ENCODE assay signal across 29 cellular contexts in genomic region chr12:75985566-75985965, GRCh38. TPM values are rescaled to one million over a fixed set of nuclear protein-coding genes. Genes with fewer than 3 reads are reported as not detected.
DNase-seq lines count a peak whose midpoint lies in the region; ATAC-seq and TF ChIP-seq lines count a peak whose summit lies in the region.
"Had no signal": no experiment of that assay in that cellular context is flagged by ENCODE, and none has a peak within 500 bp of the region (broad histone marks: within the 10 kb centered on the region; RNA-seq: fewer than 3 reads in every experiment).

No MANE protein-coding gene starts in this region.

- WGBS in GM23248 (ENCODE audit: low coverage in 1 of 2, low lambda C conversion rate in 2 of 2, missing lambda C conversion rate in 2 of 2), 2 experiments = 88 to 92% methylated on average over 5 of the region's 5 CpGs
- WGBS in body of pancreas, 2 donors = 21 to 36% methylated on average over 5 of the region's 5 CpGs

- H3K9me3 ChIP-seq in GM23248 (ENCODE audit: low read depth) (no peaks in the 10 kb centered on the region), OCI-LY7 (ENCODE audit: low read length) (no peaks in the 10 kb centered on the region), body of pancreas (no peaks in the 10 kb centered on the region)
- H3K9me3 ChIP-seq: ascending aorta had no signal

- intact Hi-C loops in OCI-LY7 (cut with micrococcal nuclease; ENCODE audit: unreplicated experiment) (no loop called here), body of pancreas (cut with DNase I) (no loop called here)

- H3K27me3 Mint-ChIP-seq in nephron (ENCODE audit: low read depth) (no peaks in the 10 kb centered on the region), osteocyte (ENCODE audit: unreplicated experiment) (no peaks in the 10 kb centered on the region)

- H3F3A ChIP-seq in GM23248 (ENCODE audit: insufficient read depth) = no peaks in the 10 kb centered on the region

- H3K79me2 ChIP-seq in GM23248 (ENCODE audit: insufficient read depth) (no peaks in the 10 kb centered on the region), OCI-LY7 (ENCODE audit: insufficient read depth, low read depth, low read length) (no peaks in the 10 kb centered on the region)

- in situ Hi-C loops in GM23248 (cut with MboI) = no loop called here
- in situ Hi-C loops in brain microvascular endothelial cell (cut with HindIII; ENCODE audit: low pct_ligation_motif_present, low sequenced_read_pairs) = no loop called here

- H3K27me3 ChIP-seq in GM23248 (replicated peaks; ENCODE audit: insufficient read depth) = no peaks in the 10 kb centered on the region
- H3K27me3 ChIP-seq in body of pancreas = no peaks in the 10 kb centered on the region
- H3K27me3 ChIP-seq in brain microvascular endothelial cell (replicated peaks) = no peaks in the 10 kb centered on the region
- H3K27me3 ChIP-seq: ascending aorta, neural progenitor cell had no signal

- no peak for ATAC-seq in body of pancreas

- H3K4me1 ChIP-seq in GM23248 (ENCODE audit: insufficient read depth) (peaks cover 4% of the 10 kb centered on the region; the same call in 1 of the 2 replicates), OCI-LY7 (ENCODE audit: insufficient read depth, low read length, poor library complexity, severe bottlenecking) (peaks cover 24% of the 10 kb centered on the region), body of pancreas (peaks cover 82% of the 10 kb centered on the region)
- H3K4me1 ChIP-seq: neural progenitor cell had no signal

- H4K20me1 ChIP-seq in GM23248 (ENCODE audit: insufficient read depth) (no peaks in the 10 kb centered on the region), OCI-LY7 (ENCODE audit: insufficient read depth, low read length) (no peaks in the 10 kb centered on the region)

- POLR2A ChIA-PET in OCI-LY7 (lab: Charles Lee) = interaction anchor here (0.6 to 1.0 kb wide), 4 partner anchors 11 to 456 kb away, joined by 3 to 4 read pairs (median 3); no protein-coding TSS in a partner anchor

- no peak overlapping the region for H3K9ac ChIP-seq in GM23248
- H3K9ac ChIP-seq: neural progenitor cell had no signal

- H2AFZ ChIP-seq in GM23248 (0 out of 2 replicates have a peak overlapping the region, but pooled peaks have one; percentile 45), OCI-LY7 (ENCODE audit: low read length) (peak overlapping the region; percentile 65; the same call in 1 of the 2 replicates)

- no TSS peak for BruUV-seq in OCI-LY7 (replicated peaks; lab: Mats Ljungman, UMichigan)

- H3K4me1 Mint-ChIP-seq in nephron (peaks cover 18% of the 10 kb centered on the region), osteocyte (ENCODE audit: unreplicated experiment) (peaks cover 18% of the 10 kb centered on the region)

- H3K27ac Mint-ChIP-seq in nephron = peak overlapping the region; percentile 18 to 77 (median 32)
- no peak overlapping the region for H3K27ac Mint-ChIP-seq in osteocyte (ENCODE audit: unreplicated experiment)
- H3K27ac Mint-ChIP-seq: activated naive CD8-positive, alpha-beta T cell treated with anti-CD3 and anti-CD28 coated beads, Interleukin-2, amount 10 ng/mL, durations not matched to agents 7 days and 5 days; neural progenitor cell had no signal

- H3K4me2 ChIP-seq in GM23248 (ENCODE audit: unreplicated experiment) = no peak overlapping the region
- H3K4me2 ChIP-seq in OCI-LY7 (ENCODE audit: low read length) = 0 out of 2 replicates have a peak overlapping the region, but pooled peaks have one; percentile 32
- H3K4me2 ChIP-seq: neural progenitor cell had no signal

- DNase-seq in GM23248 (no peak), OCI-LY7 (ENCODE audit: low spot score) (no peak), body of pancreas (no peak), brain microvascular endothelial cell (no peak), SIG-M5 (lab: John Stamatoyannopoulos, UW) (no peak), osteocyte (ENCODE audit: extremely low spot score, unreplicated experiment) (no peak)
- DNase-seq: activated CD8-positive, alpha-beta memory T cell treated with anti-CD3 and anti-CD28 coated beads for 24 hours; activated effector memory CD4-positive, alpha-beta T cell treated with anti-CD3 and anti-CD28 coated beads, Interleukin-2, amount 50 U/mL, for 16 hours; activated naive CD8-positive, alpha-beta T cell treated with anti-CD3 and anti-CD28 coated beads, Interleukin-2, amount 10 ng/mL, durations not matched to agents 7 days and 5 days; activated T-cell treated with anti-CD3 and anti-CD28 coated beads for 4 hours; C1 segment of cervical spinal cord; caudate nucleus; cortex of kidney; DMS79; effector memory CD4-positive, alpha-beta T cell; erythroblast; GDM1; glutamatergic neuron; left ventricle myocardium inferior; mesenchymal stem cell; NCI-H1436 treated with DMSO at 0.1 percent for 48 hours; NCI-H2107; NCI-H748 treated with DMSO at 0.1 percent for 48 hours; T-helper 9 cell; trophoblast cell had no signal

- H3K4me3 ChIP-seq in GM23248 (no peak overlapping the region), OCI-LY7 (ENCODE audit: low read depth, low read length, poor library complexity, severe bottlenecking) (no peak overlapping the region), body of pancreas (no peak overlapping the region), brain microvascular endothelial cell (ENCODE audit: low read depth, low read length) (no peak overlapping the region)
- H3K4me3 ChIP-seq: ascending aorta, left ventricle myocardium inferior, neural progenitor cell had no signal

- H3K36me3 ChIP-seq in GM23248 (ENCODE audit: low read depth) (no peaks in the 10 kb centered on the region), OCI-LY7 (ENCODE audit: insufficient read depth, low read length) (no peaks in the 10 kb centered on the region), body of pancreas (replicated peaks in 1 of 2; ENCODE audit: insufficient read depth in 1 of 2, low read depth in 2 of 2) (no peaks in the 10 kb centered on the region), brain microvascular endothelial cell (replicated peaks) (no peaks in the 10 kb centered on the region)
- H3K36me3 ChIP-seq: ascending aorta, left ventricle myocardium inferior, neural progenitor cell had no signal

- H3K4me3 Mint-ChIP-seq in nephron (no peak overlapping the region), osteocyte (ENCODE audit: unreplicated experiment) (no peak overlapping the region)
- H3K4me3 Mint-ChIP-seq: neural progenitor cell; stimulated activated effector memory CD8-positive, alpha-beta T cell treated with anti-CD3 and anti-CD28 coated beads, Interleukin-12 subunit alpha, Interleukin-12 subunit beta, amount 100 ng/mL, for 72 hours had no signal

- no peaks in the 10 kb centered on the region for H3K36me3 Mint-ChIP-seq in nephron (ENCODE audit: low read depth)
- peaks cover 7% of the 10 kb centered on the region for H3K36me3 Mint-ChIP-seq in osteocyte (ENCODE audit: unreplicated experiment)
- H3K36me3 Mint-ChIP-seq: neural progenitor cell; stimulated activated effector memory CD8-positive, alpha-beta T cell treated with anti-CD3 and anti-CD28 coated beads, Interleukin-12 subunit alpha, Interleukin-12 subunit beta, amount 100 ng/mL, for 72 hours had no signal

- H3K9me2 ChIP-seq in GM23248 (ENCODE audit: insufficient read depth) = no peaks in the 10 kb centered on the region
- no peaks in the 10 kb centered on the region for H3K9me2 ChIP-seq in OCI-LY7 (ENCODE audit: insufficient read depth, low read length)

- CTCF ChIA-PET in OCI-LY7 (lab: Charles Lee; ENCODE audit: unreplicated experiment) = no interaction called here

- TF ChIP-seq CTCF in OCI-LY7 (conservative IDR thresholded peaks at IDR 0.05; ENCODE audit: low read length) (no peak), body of pancreas (IDR thresholded peaks at IDR 0.05) (no peak), nephron (IDR thresholded peaks at IDR 0.05; ENCODE audit: unreplicated experiment in 3 of 3) (no peak), brain microvascular endothelial cell (IDR thresholded peaks at IDR 0.05; ENCODE audit: low read depth, low read length, missing control alignments) (no peak), osteocyte (IDR thresholded peaks at IDR 0.05) (no peak)

- no peak for TF ChIP-seq POLR2A in body of pancreas (IDR thresholded peaks at IDR 0.05)

- H3K9me3 Mint-ChIP-seq in nephron (peaks cover 10% of the 10 kb centered on the region), osteocyte (ENCODE audit: unreplicated experiment) (peaks cover 12% of the 10 kb centered on the region)

- no peak overlapping the region for H3K27ac ChIP-seq in GM23248
- H3K27ac ChIP-seq in OCI-LY7 (ENCODE audit: low read depth, low read length, poor library complexity, severe bottlenecking) = no peak overlapping the region
- H3K27ac ChIP-seq in body of pancreas = peak overlapping the region; percentile 52 to 79 (median 76)
- no peak overlapping the region for H3K27ac ChIP-seq in brain microvascular endothelial cell
- H3K27ac ChIP-seq: ascending aorta, left ventricle myocardium inferior, neural progenitor cell had no signal

RNA-seq across cellular contexts. Expression of gene PHLDA1, which starts 46.0 kb away (rescaled TPM):
- total RNA-seq in GM23248 (2014; rRNA removed; shearing (Covaris generic)) = 35.7 and 36.7 TPM in 2 replicates
- polyA plus RNA-seq in GM23248 (2016; fragmentation: Nextera tagmentation; extraction: Ambion mirVana) = 35.4 and 36.2 TPM in 2 replicates
- total RNA-seq in OCI-LY7 (2014; rRNA removed; shearing (Covaris generic)) = 0.44 and 0.54 TPM in 2 replicates
- 2.1 and 2.3 TPM in 2 replicates for total RNA-seq in OCI-LY7 (2022)
- total RNA-seq in body of pancreas = 10 to 100 TPM; 11.9 to 22.4 TPM
- 52.0 and 53.7 TPM in 2 replicates for total RNA-seq in osteocyte

Comparison
In these comparisons a context has a peak if more than half of its experiments do, and no peak if none do; other contexts are left out.
1. H3K27ac ChIP-seq: peak in body of pancreas (4 of 4); none in GM23248 (single experiment), OCI-LY7 (single experiment) and brain microvascular endothelial cell (single experiment).